Comparison of ENCODE assay signal across 1 cellular context in genomic region chr6:154500769-154501171, GRCh38.
A peak's percentile ranks its signal among the peaks of the same experiment; 100 is the strongest.
TF ChIP-seq lines count a peak whose summit lies in the region.

No MANE protein-coding gene starts in this region.

TF ChIP-seq in HepG2, 621 proteins besides CTCF, POLR2A, EP300 and RAD21 (continued from another document):
- TF ChIP-seq RCOR2 (CRISPR knock-in tag; IDR thresholded peaks at IDR 0.05), result peak; percentile 54; the same call in 1 of the 2 replicates
- no peak for TF ChIP-seq GTF2F1 (IDR thresholded peaks at IDR 0.05; ENCODE audit: low read length)
- TF ChIP-seq RARA (CRISPR knock-in tag; IDR thresholded peaks at IDR 0.05), result no peak; the same call in 1 of the 2 replicates
- no peak for TF ChIP-seq ZNF274 (CRISPR knock-in tag; IDR thresholded peaks at IDR 0.05)
- no peak for TF ChIP-seq NR2F6 (IDR thresholded peaks at IDR 0.05)
- TF ChIP-seq NR2F6 (CRISPR knock-in tag; IDR thresholded peaks at IDR 0.05), result peak; percentile 9; the same call in 1 of the 2 replicates
- TF ChIP-seq ZNF12 (CRISPR knock-in tag; IDR thresholded peaks at IDR 0.05), result no peak
- no peak for TF ChIP-seq MAFF (IDR thresholded peaks at IDR 0.05; ENCODE audit: low read depth, low read length)
- peak; percentile 51 for TF ChIP-seq FOXP4 (CRISPR knock-in tag; IDR thresholded peaks at IDR 0.05)
- peak; percentile 53 for TF ChIP-seq SAP130 (CRISPR knock-in tag; IDR thresholded peaks at IDR 0.05; ENCODE audit: low read depth)
- peak; percentile 31; the same call in 1 of the 2 replicates for TF ChIP-seq FOXO1 (CRISPR knock-in tag; IDR thresholded peaks at IDR 0.05)
- TF ChIP-seq NR0B2 (CRISPR knock-in tag; IDR thresholded peaks at IDR 0.05), result no peak
- TF ChIP-seq HES4 (CRISPR knock-in tag; IDR thresholded peaks at IDR 0.05; ENCODE audit: borderline replicate concordance), result no peak
- 0 out of 2 replicates have a peak, but pooled peaks have one; percentile 48 for TF ChIP-seq ZNF503 (CRISPR knock-in tag; IDR thresholded peaks at IDR 0.05)
- TF ChIP-seq MEF2D (CRISPR knock-in tag; IDR thresholded peaks at IDR 0.05), result no peak
- TF ChIP-seq RBM39 (IDR thresholded peaks at IDR 0.05; ENCODE audit: low read depth, low read length, poor library complexity, severe bottlenecking), result no peak
- TF ChIP-seq NCOR1 (IDR thresholded peaks at IDR 0.05; ENCODE audit: borderline replicate concordance, low read length), result peak; percentile 51; the same call in 1 of the 2 replicates
